Comparison of ENCODE assay signal across 21 cellular contexts in the genomic region with DNA sequence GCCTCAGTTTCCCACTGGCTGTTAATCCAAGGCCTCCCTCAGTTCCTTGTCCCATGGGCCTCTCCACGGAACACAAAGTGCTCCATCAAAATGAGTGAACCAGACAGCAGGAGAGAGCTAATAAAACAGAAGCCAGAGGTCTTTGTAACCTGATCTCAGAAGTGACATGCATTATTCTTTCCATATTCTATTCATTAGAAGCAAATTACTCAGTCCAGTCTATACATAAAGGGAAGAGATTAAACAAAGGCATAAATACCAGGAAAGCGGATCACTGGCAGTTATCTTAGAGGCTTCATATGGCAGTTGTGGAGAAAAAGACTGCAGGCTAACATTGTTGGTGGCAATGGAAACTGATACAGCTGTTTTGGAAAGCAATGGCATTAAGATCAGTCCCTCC.
"Had no signal": no experiment of that assay in that cellular context is flagged by ENCODE, and none has a peak within 500 bp of the region (broad histone marks: within the 10 kb centered on the region; RNA-seq: fewer than 3 reads in every experiment).

No MANE protein-coding gene starts in this region.

- H3K27ac Mint-ChIP-seq: activated CD8-positive, alpha-beta memory T cell treated with anti-CD3 and anti-CD28 coated beads, Interleukin-2, amount 10 ng/mL, durations not matched to agents 7 days and 5 days; activated naive CD4-positive, alpha-beta T cell treated with anti-CD3 and anti-CD28 coated beads, Interleukin-2, amount 50 U/mL, for 72 hours; stimulated activated naive CD8-positive, alpha-beta T cell treated with anti-CD3 and anti-CD28 coated beads, Interleukin-15, Interleukin-2, amounts not matched to agents 100 ng/mL and 50 ng/mL, for 24 hours had no signal

- H3K9me3 Mint-ChIP-seq: activated T-cell treated with anti-CD3 and anti-CD28 coated beads, Interleukin-2, amount 50 U/mL, for 4 hours had no signal

- H3K36me3 Mint-ChIP-seq: activated CD8-positive, alpha-beta memory T cell treated with anti-CD3 and anti-CD28 coated beads, Interleukin-2, amount 10 ng/mL, durations not matched to agents 7 days and 5 days; activated naive CD4-positive, alpha-beta T cell treated with anti-CD3 and anti-CD28 coated beads, Interleukin-2, amount 50 U/mL, for 72 hours had no signal

- H3K9ac ChIP-seq: parathyroid adenoma had no signal

- H3K36me3 ChIP-seq: gastroesophageal sphincter, upper lobe of right lung had no signal

- H2AFZ ChIP-seq: parathyroid adenoma had no signal

- H3K4me3 ChIP-seq: body of pancreas, gastroesophageal sphincter, testis, upper lobe of right lung had no signal

- H3K27ac ChIP-seq: body of pancreas, epithelial cell of prostate, gastroesophageal sphincter, parathyroid adenoma, testis, upper lobe of right lung had no signal

- H3K27me3 Mint-ChIP-seq: activated CD8-positive, alpha-beta memory T cell treated with anti-CD3 and anti-CD28 coated beads, Interleukin-2, amount 10 ng/mL, durations not matched to agents 7 days and 5 days; stimulated activated naive CD8-positive, alpha-beta T cell treated with anti-CD3 and anti-CD28 coated beads, Interleukin-15, Interleukin-2, amounts not matched to agents 100 ng/mL and 50 ng/mL, for 24 hours had no signal

- ATAC-seq: activated CD8-positive, alpha-beta memory T cell treated with anti-CD3 and anti-CD28 coated beads, Interleukin-2, amount 10 ng/mL, durations not matched to agents 7 days and 5 days; activated naive CD4-positive, alpha-beta T cell treated with anti-CD3 and anti-CD28 coated beads, Interleukin-2, amount 50 U/mL, for 72 hours; activated T-cell treated with anti-CD3 and anti-CD28 coated beads, Interleukin-2, amount 50 U/mL, for 4 hours; body of pancreas; gastroesophageal sphincter; upper lobe of right lung had no signal

- H3K27me3 ChIP-seq: body of pancreas, gastroesophageal sphincter, testis, upper lobe of right lung had no signal

- H3K79me2 ChIP-seq: parathyroid adenoma had no signal

- H3K4me3 Mint-ChIP-seq: activated CD8-positive, alpha-beta memory T cell treated with anti-CD3 and anti-CD28 coated beads, Interleukin-2, amount 10 ng/mL, durations not matched to agents 7 days and 5 days; activated T-cell treated with anti-CD3 and anti-CD28 coated beads, Interleukin-2, amount 50 U/mL, for 4 hours; stimulated activated naive CD8-positive, alpha-beta T cell treated with anti-CD3 and anti-CD28 coated beads, Interleukin-15, Interleukin-2, amounts not matched to agents 100 ng/mL and 50 ng/mL, for 24 hours had no signal

- DNase-seq: activated CD4-positive, alpha-beta T cell treated with anti-CD3 and anti-CD28 coated beads, Interleukin-2, amount 50 U/mL, for 4 hours; activated CD8-positive, alpha-beta memory T cell treated with anti-CD3 and anti-CD28 coated beads, Interleukin-2, amount 10 ng/mL, durations not matched to agents 7 days and 5 days; activated effector memory CD4-positive, alpha-beta T cell treated with anti-CD3 and anti-CD28 coated beads, Interleukin-2, amount 50 U/mL, for 16 hours; activated T-cell treated with anti-CD3 and anti-CD28 coated beads, Interleukin-2, amount 50 U/mL, for 4 hours; amniotic stem cell; body of pancreas; central memory CD4-positive, alpha-beta T cell; cortex of kidney; effector memory CD4-positive, alpha-beta T cell; hippocampal formation; kidney glomerular epithelial cell; retina; stimulated activated CD4-positive, alpha-beta T cell treated with anti-CD3 and anti-CD28 coated beads, Interleukin-4, amount 100 ng/mL, for 1 hour; stimulated activated CD8-positive, alpha-beta memory T cell treated with anti-CD3 and anti-CD28 coated beads, Interleukin-4, amount 100 ng/mL, for 48 hours; testis; upper lobe of right lung had no signal

- H3K4me1 ChIP-seq: body of pancreas, gastroesophageal sphincter, parathyroid adenoma, testis, upper lobe of right lung had no signal

- H3K9me3 ChIP-seq: body of pancreas, testis, upper lobe of right lung had no signal

- H3K4me1 Mint-ChIP-seq: activated CD8-positive, alpha-beta memory T cell treated with anti-CD3 and anti-CD28 coated beads, Interleukin-2, amount 10 ng/mL, durations not matched to agents 7 days and 5 days had no signal
